ENCODE assay signal across 8 cellular contexts in the genomic region with DNA sequence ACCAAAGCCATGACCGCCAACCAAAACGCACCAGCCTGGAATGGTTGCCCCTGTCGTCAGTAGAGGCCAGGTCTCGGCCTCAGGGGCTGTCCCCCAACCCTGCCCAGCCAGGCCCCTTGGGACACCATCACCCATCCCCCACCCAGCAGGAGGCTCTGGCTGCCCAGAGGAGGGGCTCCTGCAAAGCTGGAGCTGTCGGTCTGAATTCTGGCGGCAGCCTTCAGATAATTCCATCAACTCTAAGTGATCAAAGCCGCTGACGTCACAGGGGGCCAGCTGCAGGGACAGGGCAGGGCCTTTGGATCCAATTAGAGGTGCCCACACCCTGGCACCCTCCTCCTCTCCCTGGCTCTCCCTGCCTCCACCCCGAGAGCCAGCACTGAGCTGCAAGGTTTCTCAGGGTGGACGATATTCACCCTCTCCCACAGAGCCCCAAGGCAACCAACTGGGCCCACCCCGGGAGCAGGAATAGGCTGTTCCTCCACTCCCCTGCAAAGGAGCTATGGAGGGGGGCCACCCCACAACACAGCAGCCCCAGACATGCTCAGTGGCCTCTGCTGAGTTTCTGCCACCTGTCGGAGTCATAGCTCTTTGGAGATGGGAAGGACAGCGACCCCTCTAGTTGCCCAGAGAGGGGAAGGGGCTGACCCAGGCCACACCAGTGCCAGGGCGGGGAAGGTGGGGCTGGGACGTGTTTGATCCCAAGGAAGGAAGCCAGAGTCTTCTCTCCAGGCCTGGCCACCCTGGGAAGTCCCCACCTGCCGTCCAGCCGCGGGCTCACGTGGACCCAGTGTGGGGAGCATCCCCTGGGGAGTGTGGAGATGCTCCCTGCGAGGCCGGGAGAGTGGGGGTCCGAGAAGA.
DNase-seq lines count a peak whose midpoint lies in the region; ATAC-seq, FAIRE-seq and TF ChIP-seq lines count a peak whose summit lies in the region.

No MANE protein-coding gene starts in this region.

- H3K9me3 ChIP-seq in endothelial cell of umbilical vein (replicated peaks; ENCODE audit: control insufficient read depth, insufficient read depth, low read length) (no peaks in the 10 kb centered on the region), sigmoid colon (no peaks in the 10 kb centered on the region)

- 26 to 49% methylated on average over 22 of the region's 22 CpGs for WGBS in sigmoid colon, 2 donors

- no peak for TF ChIP-seq EP300 in sigmoid colon (IDR thresholded peaks at IDR 0.05)

- H3K4me1 ChIP-seq in endothelial cell of umbilical vein (ENCODE audit: control insufficient read depth, extremely low read depth, insufficient read depth, low read length) (peaks cover 7% of the 10 kb centered on the region), sigmoid colon (peaks cover 0 to 28% (median 16%) of the 10 kb centered on the region in 4 donors)

- POLR2A ChIA-PET in endothelial cell of umbilical vein (lab: Charles Lee): no interaction called here

- no peak overlapping the region for H3K9ac ChIP-seq in endothelial cell of umbilical vein (replicated peaks; ENCODE audit: extremely low read depth, insufficient read depth, low read length)

- TF ChIP-seq POLR2A in endothelial cell of umbilical vein (IDR thresholded peaks at IDR 0.05; ENCODE audit: low read depth, low read length) (no peak), sigmoid colon (IDR thresholded peaks at IDR 0.05) (no peak)

- TF ChIP-seq CTCF in GM06990 (IDR thresholded peaks at IDR 0.05; ENCODE audit: insufficient read depth, low read length, poor library complexity, severe bottlenecking) (no peak), endothelial cell of umbilical vein (IDR thresholded peaks at IDR 0.05; ENCODE audit: extremely low read depth in 1 of 2, insufficient read depth in 1 of 2, low read depth in 1 of 2, low read length in 2 of 2) (no peak), sigmoid colon (IDR thresholded peaks at IDR 0.05) (no peak)

- no peaks in the 10 kb centered on the region for H3K9me1 ChIP-seq in endothelial cell of umbilical vein (replicated peaks; ENCODE audit: control insufficient read depth, extremely low read depth, insufficient read depth, low read length)

- FAIRE-seq in endothelial cell of umbilical vein (lab: Jason Lieb, UNC): no peak

- BruUV-seq in endothelial cell of umbilical vein (replicated peaks; lab: Mats Ljungman, UMichigan): no TSS peak

- intact Hi-C loops in endothelial cell of umbilical vein (cut with micrococcal nuclease): no loop called here
- intact Hi-C loops in sigmoid colon (cut with DNase I): loop anchor here (10.0 kb wide), 1 partner anchor 635 kb away; no protein-coding TSS in a partner anchor

- DNase-seq in GM06990 (ENCODE audit: extremely low read depth, insufficient read length) (no peak), NCI-H69 (lab: John Stamatoyannopoulos, UW) (peak; percentile 43), endothelial cell of umbilical vein (ENCODE audit: low read depth, low spot score) (no peak), sigmoid colon (no peak), NCI-H2171 (lab: John Stamatoyannopoulos, UW) (no peak)

- no peak overlapping the region for H3K4me2 ChIP-seq in endothelial cell of umbilical vein (ENCODE audit: insufficient read depth, low read length)

- no peaks in the 10 kb centered on the region for H3K79me2 ChIP-seq in endothelial cell of umbilical vein (ENCODE audit: control insufficient read depth, insufficient read depth, low read length)

- CTCF ChIA-PET in endothelial cell of umbilical vein (lab: Charles Lee): interaction anchor here (1.3 to 10.1 kb wide), 7 partner anchors 12 to 485 kb away, joined by 4 to 408 read pairs (median 8); no protein-coding TSS in a partner anchor

- ATAC-seq in GM21390 (IDR thresholded peaks at IDR 0.05; ENCODE audit: unreplicated experiment) (no peak), HG03097 (IDR thresholded peaks at IDR 0.05; ENCODE audit: low FRiP score, unreplicated experiment) (no peak), esophagus mucosa (no peak)

- dilution Hi-C loops in endothelial cell of umbilical vein (cut with MboI; ENCODE audit: extremely low pct_ligation_motif_present, low sequenced_read_pairs): no loop called here

- no peaks in the 10 kb centered on the region; the same call in none of the 2 replicates for H3K27me3 ChIP-seq in GM06990 (replicated peaks; ENCODE audit: control insufficient read depth, insufficient read depth, low read length)
- peaks cover under 1 to 1% of the 10 kb centered on the region in 2 experiments for H3K27me3 ChIP-seq in endothelial cell of umbilical vein (ENCODE audit: control insufficient read depth in 2 of 2, insufficient read depth in 2 of 2, low read length in 2 of 2)
- peaks cover 0 to 9% (median 7%) of the 10 kb centered on the region in 3 donors for H3K27me3 ChIP-seq in sigmoid colon

- H3K27ac ChIP-seq in endothelial cell of umbilical vein (ENCODE audit: insufficient read depth, low read depth, low read length) (no peak overlapping the region), sigmoid colon (peak overlapping the region; percentile 21 to 70 (median 52))

- H3K36me3 ChIP-seq in GM06990 (ENCODE audit: control insufficient read depth, insufficient read depth, low read length): no peaks in the 10 kb centered on the region
- H3K36me3 ChIP-seq in endothelial cell of umbilical vein (ENCODE audit: control insufficient read depth in 2 of 2, extremely low read depth in 1 of 2, insufficient read depth in 2 of 2, low read length in 2 of 2): no peaks in the 10 kb centered on the region
- no peaks in the 10 kb centered on the region for H3K36me3 ChIP-seq in sigmoid colon

- H4K20me1 ChIP-seq in endothelial cell of umbilical vein (replicated peaks; ENCODE audit: control insufficient read depth, extremely low read depth, insufficient read depth, low read length): no peaks in the 10 kb centered on the region

- H3K4me3 ChIP-seq in GM06990 (replicated peaks; ENCODE audit: low read depth, low read length): peak overlapping the region; percentile 42; the same call in 1 of the 2 replicates
- H3K4me3 ChIP-seq in endothelial cell of umbilical vein (replicated peaks in 1 of 3; ENCODE audit: insufficient read depth in 1 of 3, low read depth in 1 of 3, low read length in 3 of 3): no peak overlapping the region
- H3K4me3 ChIP-seq in sigmoid colon: peak overlapping the region; percentile 4 to 74 (median 60)

- peak overlapping the region; percentile 61 for H2AFZ ChIP-seq in endothelial cell of umbilical vein (ENCODE audit: low read depth, low read length)

TF ChIP-seq in endothelial cell of umbilical vein, 7 proteins besides CTCF, POLR2A, EP300 and RAD21:
- no peak for TF ChIP-seq GATA2 (IDR thresholded peaks at IDR 0.05; ENCODE audit: insufficient read depth, insufficient read length, low read depth, low read length)
- TF ChIP-seq FOS (IDR thresholded peaks at IDR 0.05; ENCODE audit: borderline replicate concordance, insufficient read depth, low read length): no peak
- no peak for TF ChIP-seq MYC (IDR thresholded peaks at IDR 0.05; ENCODE audit: low read depth, low read length)
- no peak for TF ChIP-seq JUN (IDR thresholded peaks at IDR 0.05; ENCODE audit: borderline replicate concordance, insufficient read depth, insufficient read length, low read depth)
- no peak for TF ChIP-seq POLR2AphosphoS5 (IDR thresholded peaks at IDR 0.05; ENCODE audit: insufficient read depth, low read depth, low read length)
- no peak for TF ChIP-seq EZH2 (IDR thresholded peaks at IDR 0.05; ENCODE audit: borderline replicate concordance, low read depth, low read length, severe bottlenecking)
- TF ChIP-seq, protein P1, sequence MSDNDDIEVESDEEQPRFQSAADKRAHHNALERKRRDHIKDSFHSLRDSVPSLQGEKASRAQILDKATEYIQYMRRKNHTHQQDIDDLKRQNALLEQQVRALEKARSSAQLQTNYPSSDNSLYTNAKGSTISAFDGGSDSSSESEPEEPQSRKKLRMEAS (IDR thresholded peaks at IDR 0.05; ENCODE audit: insufficient read depth, insufficient read length): no peak

Comparison
In these comparisons a context has a peak if more than half of its experiments do, and no peak if none do; other contexts are left out.
1. H3K4me3 ChIP-seq: peak in GM06990 (single experiment) and sigmoid colon (4 of 4); none in endothelial cell of umbilical vein (0 of 3).